8 cellular contexts compared by ENCODE assay signal in genomic region chr14:106398931-106399331, GRCh38.
DNase-seq lines count a peak whose midpoint lies in the region; ATAC-seq and TF ChIP-seq lines count a peak whose summit lies in the region.
"Not testable (repeated sequence)": the region's sequence is repeated elsewhere in the genome, so short reads cannot be mapped to it uniquely, and the experiment has no call there.

No MANE protein-coding gene starts in this region.

- not testable (repeated sequence) for H3K27me3 Mint-ChIP-seq in CD4-positive, alpha-beta memory T cell; activated CD8-positive, alpha-beta T cell treated with anti-CD3 and anti-CD28 coated beads, Interleukin-2, amount 10 ng/mL, durations not matched to agents 7 days and 5 days (ENCODE audit: low read depth); activated naive CD4-positive, alpha-beta T cell treated with anti-CD3 and anti-CD28 coated beads for 36 hours (ENCODE audit: low read depth); effector memory CD8-positive, alpha-beta T cell

- H3K36me3 Mint-ChIP-seq in CD4-positive, alpha-beta memory T cell; activated CD8-positive, alpha-beta T cell treated with anti-CD3 and anti-CD28 coated beads, Interleukin-2, amount 10 ng/mL, durations not matched to agents 7 days and 5 days (ENCODE audit: low read depth); activated naive CD4-positive, alpha-beta T cell treated with anti-CD3 and anti-CD28 coated beads for 36 hours (ENCODE audit: low read depth); effector memory CD8-positive, alpha-beta T cell (ENCODE audit: insufficient read depth): not testable (repeated sequence)

- not testable (repeated sequence) for TF ChIP-seq CTCF in upper lobe of right lung (IDR thresholded peaks at IDR 0.05)

- peak; percentile 93 for ATAC-seq in activated CD8-positive, alpha-beta T cell treated with anti-CD3 and anti-CD28 coated beads, Interleukin-2, amount 10 ng/mL, durations not matched to agents 7 days and 5 days
- peak; percentile 81 for ATAC-seq in effector memory CD8-positive, alpha-beta T cell (replicated peaks)
- peak; percentile 24 for ATAC-seq in upper lobe of right lung

- POLR2A ChIA-PET in CD4-positive, alpha-beta memory T cell (lab: Charles Lee; ENCODE audit: partially characterized antibody); activated CD8-positive, alpha-beta T cell treated with anti-CD3 and anti-CD28 coated beads, Interleukin-2, amount 10 ng/mL, durations not matched to agents 7 days and 5 days (lab: Charles Lee): not testable (repeated sequence)

- peak overlapping the region in 2 of 7 donors; percentile 68 to 79 for H3K27ac Mint-ChIP-seq in CD4-positive, alpha-beta memory T cell
- not testable (repeated sequence) for H3K27ac Mint-ChIP-seq in activated CD8-positive, alpha-beta T cell treated with anti-CD3 and anti-CD28 coated beads, Interleukin-2, amount 10 ng/mL, durations not matched to agents 7 days and 5 days; activated naive CD4-positive, alpha-beta T cell treated with anti-CD3 and anti-CD28 coated beads for 36 hours; effector memory CD8-positive, alpha-beta T cell

- peak overlapping the region in 6 of 8 donors; percentile 66 to 87 (median 84) for H3K4me3 Mint-ChIP-seq in CD4-positive, alpha-beta memory T cell
- H3K4me3 Mint-ChIP-seq in activated CD8-positive, alpha-beta T cell treated with anti-CD3 and anti-CD28 coated beads, Interleukin-2, amount 10 ng/mL, durations not matched to agents 7 days and 5 days = peak overlapping the region; percentile 67
- H3K4me3 Mint-ChIP-seq in activated naive CD4-positive, alpha-beta T cell treated with anti-CD3 and anti-CD28 coated beads for 36 hours = peak overlapping the region; percentile 76
- H3K4me3 Mint-ChIP-seq in effector memory CD8-positive, alpha-beta T cell = peak overlapping the region; percentile 53 to 68

- peak overlapping the region; percentile 21 for H3K27ac ChIP-seq in CD4-positive, alpha-beta memory T cell (ENCODE audit: low read depth, low read length)
- H3K27ac ChIP-seq in upper lobe of right lung = not testable (repeated sequence)

- not testable (repeated sequence) for H3K9me3 Mint-ChIP-seq in CD4-positive, alpha-beta memory T cell; activated CD8-positive, alpha-beta T cell treated with anti-CD3 and anti-CD28 coated beads, Interleukin-2, amount 10 ng/mL, durations not matched to agents 7 days and 5 days (ENCODE audit: insufficient read depth); activated naive CD4-positive, alpha-beta T cell treated with anti-CD3 and anti-CD28 coated beads for 36 hours; effector memory CD8-positive, alpha-beta T cell

- CTCF ChIA-PET in CD4-positive, alpha-beta memory T cell (lab: Charles Lee; ENCODE audit: partially characterized antibody) = interaction anchor here (0.8 kb wide), 1 partner anchor 19 kb away, joined by 3 read pairs; no protein-coding TSS in a partner anchor
- CTCF ChIA-PET in activated CD8-positive, alpha-beta T cell treated with anti-CD3 and anti-CD28 coated beads, Interleukin-2, amount 10 ng/mL, durations not matched to agents 7 days and 5 days (lab: Charles Lee) = interaction anchor here (1.1 to 2.8 kb wide), 5 partner anchors 13 to 143 kb away, joined by 3 to 29 read pairs (median 4); no protein-coding TSS in a partner anchor
- CTCF ChIA-PET in activated naive CD4-positive, alpha-beta T cell treated with anti-CD3 and anti-CD28 coated beads for 36 hours (lab: Charles Lee) = interaction anchor here (1.1 to 4.9 kb wide), 3 partner anchors 11 to 22 kb away, joined by 3 to 51 read pairs (median 11); no protein-coding TSS in a partner anchor

- H3K4me3 ChIP-seq in CD4-positive, alpha-beta memory T cell (ENCODE audit: low read length in 2 of 2); upper lobe of right lung: not testable (repeated sequence)

- peaks cover 20 to 40% (median 28%) of the 10 kb centered on the region in 4 donors for H3K4me1 Mint-ChIP-seq in CD4-positive, alpha-beta memory T cell
- H3K4me1 Mint-ChIP-seq in activated CD8-positive, alpha-beta T cell treated with anti-CD3 and anti-CD28 coated beads, Interleukin-2, amount 10 ng/mL, durations not matched to agents 7 days and 5 days (ENCODE audit: low read depth) = peaks cover 41% of the 10 kb centered on the region
- peaks cover 33% of the 10 kb centered on the region for H3K4me1 Mint-ChIP-seq in activated naive CD4-positive, alpha-beta T cell treated with anti-CD3 and anti-CD28 coated beads for 36 hours (ENCODE audit: low read depth)
- peaks cover 18 to 25% of the 10 kb centered on the region in 2 donors for H3K4me1 Mint-ChIP-seq in effector memory CD8-positive, alpha-beta T cell (ENCODE audit: low read depth in 2 of 2)

- H3K27me3 ChIP-seq in CD4-positive, alpha-beta memory T cell (ENCODE audit: insufficient read depth, low read length); upper lobe of right lung: not testable (repeated sequence)

- not testable (repeated sequence) for H3K9me3 ChIP-seq in CD4-positive, alpha-beta memory T cell (ENCODE audit: control insufficient read depth in 1 of 2, low read length in 2 of 2); upper lobe of right lung

- intact Hi-C loops in CD4-positive, alpha-beta memory T cell (cut with micrococcal nuclease); upper lobe of right lung (cut with DNase I): not testable (repeated sequence)
- intact Hi-C loops in activated naive CD4-positive, alpha-beta T cell treated with anti-CD3 and anti-CD28 coated beads for 36 hours (cut with micrococcal nuclease) = loop anchor here (5.0 kb wide), 2 partner anchors 78 to 392 kb away; no protein-coding TSS in a partner anchor

- DNase-seq in CD4-positive, alpha-beta memory T cell = peak in 4 of 5 donors; percentile 60 to 72 (median 64)
- peak; percentile 91 for DNase-seq in NCI-H146 (lab: John Stamatoyannopoulos, UW)
- DNase-seq in SHP77 treated with DMSO at 0.1 percent for 48 hours (lab: John Stamatoyannopoulos, UW) = peak; percentile 22
- DNase-seq in T-helper 9 cell = peak; percentile 51
- peak; percentile 61 for DNase-seq in activated CD8-positive, alpha-beta T cell treated with anti-CD3 and anti-CD28 coated beads, Interleukin-2, amount 10 ng/mL, durations not matched to agents 7 days and 5 days
- DNase-seq in activated naive CD4-positive, alpha-beta T cell treated with anti-CD3 and anti-CD28 coated beads for 36 hours = peak; percentile 59
- DNase-seq in effector memory CD8-positive, alpha-beta T cell = peak; percentile 22 to 51 (median 38)
- not testable (repeated sequence) for DNase-seq in upper lobe of right lung

- not testable (repeated sequence) for H3K36me3 ChIP-seq in CD4-positive, alpha-beta memory T cell (ENCODE audit: insufficient read depth, low read length); upper lobe of right lung

- peaks cover 27% of the 10 kb centered on the region for H3K4me1 ChIP-seq in CD4-positive, alpha-beta memory T cell (ENCODE audit: insufficient read depth, low read length)
- not testable (repeated sequence) for H3K4me1 ChIP-seq in upper lobe of right lung

Comparison
In these comparisons a context has a peak if more than half of its experiments do, and no peak if none do; other contexts are left out.
1. ATAC-seq: peak in every context shown above with its lines; median percentile 93 in activated CD8-positive, alpha-beta T cell treated with anti-CD3 and anti-CD28 coated beads, Interleukin-2, amount 10 ng/mL, durations not matched to agents 7 days and 5 days; 81 in effector memory CD8-positive, alpha-beta T cell; 24 in upper lobe of right lung.